9 cellular contexts compared by ENCODE assay signal in genomic region chr9:91117959-91118651, GRCh38.
DNase-seq lines count a peak whose midpoint lies in the region; ATAC-seq and TF ChIP-seq lines count a peak whose summit lies in the region.
"Had no signal": no experiment of that assay in that cellular context is flagged by ENCODE, and none has a peak within 500 bp of the region (broad histone marks: within the 10 kb centered on the region; RNA-seq: fewer than 3 reads in every experiment).

No MANE protein-coding gene starts in this region.

- H3K4me1 ChIP-seq in sigmoid colon: peaks cover 0 to 35% (median 30%) of the 10 kb centered on the region in 4 donors

- TF ChIP-seq EP300 in sigmoid colon (IDR thresholded peaks at IDR 0.05): peak in 1 of 4 donors; percentile 23

- no peaks in the 10 kb centered on the region for H3K27me3 ChIP-seq in sigmoid colon

- POLR2A ChIA-PET in activated CD8-positive, alpha-beta T cell treated with anti-CD3 and anti-CD28 coated beads for 36 hours (lab: Charles Lee): interaction anchor here (0.7 to 1.1 kb wide), 2 partner anchors 21 to 90 kb away, joined by 3 read pairs; no protein-coding TSS in a partner anchor

- H3K9me3 Mint-ChIP-seq in activated CD8-positive, alpha-beta T cell treated with anti-CD3 and anti-CD28 coated beads for 36 hours: peaks cover 3% of the 10 kb centered on the region

- H3K4me1 Mint-ChIP-seq in activated CD8-positive, alpha-beta T cell treated with anti-CD3 and anti-CD28 coated beads for 36 hours (ENCODE audit: low read depth): peaks cover 15% of the 10 kb centered on the region

- CTCF ChIA-PET in activated CD8-positive, alpha-beta T cell treated with anti-CD3 and anti-CD28 coated beads for 36 hours (lab: Charles Lee): interaction anchor here (1.3 kb wide), 1 partner anchor 15 kb away, joined by 5 read pairs; no protein-coding TSS in a partner anchor

- H3K9me3 ChIP-seq in sigmoid colon: no peaks in the 10 kb centered on the region

- 8 to 22% methylated on average over 35 of the region's 35 CpGs for WGBS in sigmoid colon, 2 donors

- DNase-seq in M059J (ENCODE audit: low read depth) (peak; percentile 84), caudate nucleus (lab: John Stamatoyannopoulos, UW) (peak in 46 of 61 donors; percentile 4 to 70 (median 30)), islet precursor cell (peak; percentile 89), sigmoid colon (peak; percentile 92), KG1 (lab: John Stamatoyannopoulos, UW) (no peak)
- no peak for DNase-seq in activated CD8-positive, alpha-beta T cell treated with anti-CD3 and anti-CD28 coated beads for 36 hours

- peak in 1 of 2 donors; percentile 34 for TF ChIP-seq POLR2A in sigmoid colon (IDR thresholded peaks at IDR 0.05)

- TF ChIP-seq CTCF in sigmoid colon (IDR thresholded peaks at IDR 0.05): no peak
- no peak for TF ChIP-seq CTCF in activated CD8-positive, alpha-beta T cell treated with anti-CD3 and anti-CD28 coated beads for 36 hours (IDR thresholded peaks at IDR 0.05)

- intact Hi-C loops in sigmoid colon (cut with DNase I): loop anchor here (5.0 kb wide), 1 partner anchor 74 kb away; no protein-coding TSS in a partner anchor
- intact Hi-C loops in activated CD8-positive, alpha-beta T cell treated with anti-CD3 and anti-CD28 coated beads for 36 hours (cut with micrococcal nuclease): no loop called here

- no peaks in the 10 kb centered on the region for H3K36me3 Mint-ChIP-seq in activated CD8-positive, alpha-beta T cell treated with anti-CD3 and anti-CD28 coated beads for 36 hours (ENCODE audit: low read depth)

- H3K27ac ChIP-seq in caudate nucleus (ENCODE audit: low read depth, low read length) (peak overlapping the region; percentile 11), sigmoid colon (peak overlapping the region; percentile 67 to 75 (median 72))
- H3K27ac ChIP-seq: HL-60 had no signal

- H3K27ac Mint-ChIP-seq in activated CD8-positive, alpha-beta T cell treated with anti-CD3 and anti-CD28 coated beads for 36 hours: no peak overlapping the region

- H3K4me3 ChIP-seq in sigmoid colon: peak overlapping the region in 3 of 4 donors; percentile 24 to 38 (median 27)

- no peaks in the 10 kb centered on the region for H3K36me3 ChIP-seq in sigmoid colon

- peaks cover 21% of the 10 kb centered on the region for H3K27me3 Mint-ChIP-seq in activated CD8-positive, alpha-beta T cell treated with anti-CD3 and anti-CD28 coated beads for 36 hours

- no peak for ATAC-seq in activated CD8-positive, alpha-beta T cell treated with anti-CD3 and anti-CD28 coated beads for 36 hours
- ATAC-seq in GM19023 (IDR thresholded peaks at IDR 0.05; ENCODE audit: unreplicated experiment) (no peak), HG03159 (IDR thresholded peaks at IDR 0.05; ENCODE audit: unreplicated experiment) (no peak)

- H3K4me3 Mint-ChIP-seq in activated CD8-positive, alpha-beta T cell treated with anti-CD3 and anti-CD28 coated beads for 36 hours: no peak overlapping the region

Comparison
In these comparisons a context has a peak if more than half of its experiments do, and no peak if none do; other contexts are left out.
1. DNase-seq: peak in M059J (single experiment), caudate nucleus (46 of 61), islet precursor cell (single experiment) and sigmoid colon (single experiment); none in activated CD8-positive, alpha-beta T cell treated with anti-CD3 and anti-CD28 coated beads for 36 hours (single experiment) and KG1 (single experiment).